22 cellular contexts compared by ENCODE assay signal in genomic region chr7:9870674-9871073, GRCh38.
"Had no signal": no experiment of that assay in that cellular context is flagged by ENCODE, and none has a peak within 500 bp of the region (broad histone marks: within the 10 kb centered on the region; RNA-seq: fewer than 3 reads in every experiment).

No MANE protein-coding gene starts in this region.

- DNase-seq: colonic mucosa; cortex of kidney; effector CD8-positive, alpha-beta T cell; effector memory CD8-positive, alpha-beta T cell; endodermal cell; erythroblast; esophagus squamous epithelium; foreskin fibroblast; foreskin melanocyte; gastrocnemius medialis; glutamatergic neuron; head of caudate nucleus; heart right ventricle; hippocampal formation; left cardiac atrium; left ventricle myocardium inferior; lower lobe of right lung; mesenchymal stem cell; mucosa of descending colon; naive B cell had no signal

- ATAC-seq: effector memory CD8-positive, alpha-beta T cell; esophagus mucosa; gastrocnemius medialis; heart right ventricle; left cardiac atrium; lower lobe of right lung; mucosa of descending colon had no signal

- H3K9me3 ChIP-seq: colonic mucosa, esophagus squamous epithelium, gastrocnemius medialis, lower lobe of right lung had no signal

- H3K27ac ChIP-seq: colonic mucosa, epithelial cell of prostate, esophagus squamous epithelium, gastrocnemius medialis, heart right ventricle, left ventricle myocardium inferior, lower lobe of right lung had no signal

- H3K36me3 ChIP-seq: colonic mucosa, esophagus squamous epithelium, gastrocnemius medialis, heart right ventricle, left ventricle myocardium inferior, lower lobe of right lung had no signal

- H3K4me3 ChIP-seq: colonic mucosa, esophagus squamous epithelium, gastrocnemius medialis, heart right ventricle, left ventricle myocardium inferior, lower lobe of right lung, mucosa of descending colon had no signal

- H3K27me3 ChIP-seq: colonic mucosa, esophagus squamous epithelium, gastrocnemius medialis, heart right ventricle had no signal

- H3K4me1 ChIP-seq: colonic mucosa, esophagus squamous epithelium, gastrocnemius medialis, heart right ventricle, left ventricle myocardium inferior, lower lobe of right lung had no signal
